In the genomic region with DNA sequence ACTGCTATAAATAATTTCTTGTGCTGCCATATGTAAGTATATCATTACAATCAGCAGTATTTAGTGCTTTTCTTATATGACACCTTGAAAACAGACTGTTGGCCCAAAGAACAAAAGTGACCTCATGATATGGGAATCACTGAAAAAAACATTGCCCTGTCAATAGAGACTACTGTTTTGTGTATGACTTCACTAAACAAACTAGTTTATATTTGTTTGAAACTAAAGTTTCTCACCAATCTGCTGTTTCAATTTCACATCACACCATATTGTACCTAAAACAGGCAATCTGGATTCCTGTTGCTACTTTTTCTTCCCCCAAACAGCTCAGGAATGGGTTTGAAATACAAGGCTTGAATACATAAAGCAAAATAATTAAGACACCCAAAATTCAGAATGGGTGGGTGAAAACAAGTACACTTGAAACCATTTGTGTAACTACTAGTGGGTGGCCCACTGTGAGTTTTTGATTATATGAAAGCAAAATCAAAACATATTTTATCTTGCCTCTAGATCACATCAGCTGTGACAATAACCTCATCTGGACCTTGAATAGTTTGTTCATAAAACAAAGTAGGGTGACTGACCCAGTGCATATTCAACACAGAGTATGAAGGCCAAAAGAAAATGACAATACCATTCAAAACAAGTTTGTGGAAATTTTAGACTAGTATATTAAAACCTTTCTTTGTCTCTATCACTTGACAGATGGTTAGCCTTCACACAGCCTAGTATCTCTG, we compare ENCODE assay signal across 1 cellular context.
TF ChIP-seq lines count a peak whose summit lies in the region.

No MANE protein-coding gene starts in this region.

TF ChIP-seq in WTC11, 78 proteins besides CTCF, POLR2A, EP300 and RAD21 (continued from another document):
- TF ChIP-seq, protein P1, sequence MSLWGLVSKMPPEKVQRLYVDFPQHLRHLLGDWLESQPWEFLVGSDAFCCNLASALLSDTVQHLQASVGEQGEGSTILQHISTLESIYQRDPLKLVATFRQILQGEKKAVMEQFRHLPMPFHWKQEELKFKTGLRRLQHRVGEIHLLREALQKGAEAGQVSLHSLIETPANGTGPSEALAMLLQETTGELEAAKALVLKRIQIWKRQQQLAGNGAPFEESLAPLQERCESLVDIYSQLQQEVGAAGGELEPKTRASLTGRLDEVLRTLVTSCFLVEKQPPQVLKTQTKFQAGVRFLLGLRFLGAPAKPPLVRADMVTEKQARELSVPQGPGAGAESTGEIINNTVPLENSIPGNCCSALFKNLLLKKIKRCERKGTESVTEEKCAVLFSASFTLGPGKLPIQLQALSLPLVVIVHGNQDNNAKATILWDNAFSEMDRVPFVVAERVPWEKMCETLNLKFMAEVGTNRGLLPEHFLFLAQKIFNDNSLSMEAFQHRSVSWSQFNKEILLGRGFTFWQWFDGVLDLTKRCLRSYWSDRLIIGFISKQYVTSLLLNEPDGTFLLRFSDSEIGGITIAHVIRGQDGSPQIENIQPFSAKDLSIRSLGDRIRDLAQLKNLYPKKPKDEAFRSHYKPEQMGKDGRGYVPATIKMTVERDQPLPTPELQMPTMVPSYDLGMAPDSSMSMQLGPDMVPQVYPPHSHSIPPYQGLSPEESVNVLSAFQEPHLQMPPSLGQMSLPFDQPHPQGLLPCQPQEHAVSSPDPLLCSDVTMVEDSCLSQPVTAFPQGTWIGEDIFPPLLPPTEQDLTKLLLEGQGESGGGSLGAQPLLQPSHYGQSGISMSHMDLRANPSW (CRISPR knock-in tag; conservative IDR thresholded peaks at IDR 0.05; ENCODE audit: low read depth) = no peak
- TF ChIP-seq, protein P2, sequence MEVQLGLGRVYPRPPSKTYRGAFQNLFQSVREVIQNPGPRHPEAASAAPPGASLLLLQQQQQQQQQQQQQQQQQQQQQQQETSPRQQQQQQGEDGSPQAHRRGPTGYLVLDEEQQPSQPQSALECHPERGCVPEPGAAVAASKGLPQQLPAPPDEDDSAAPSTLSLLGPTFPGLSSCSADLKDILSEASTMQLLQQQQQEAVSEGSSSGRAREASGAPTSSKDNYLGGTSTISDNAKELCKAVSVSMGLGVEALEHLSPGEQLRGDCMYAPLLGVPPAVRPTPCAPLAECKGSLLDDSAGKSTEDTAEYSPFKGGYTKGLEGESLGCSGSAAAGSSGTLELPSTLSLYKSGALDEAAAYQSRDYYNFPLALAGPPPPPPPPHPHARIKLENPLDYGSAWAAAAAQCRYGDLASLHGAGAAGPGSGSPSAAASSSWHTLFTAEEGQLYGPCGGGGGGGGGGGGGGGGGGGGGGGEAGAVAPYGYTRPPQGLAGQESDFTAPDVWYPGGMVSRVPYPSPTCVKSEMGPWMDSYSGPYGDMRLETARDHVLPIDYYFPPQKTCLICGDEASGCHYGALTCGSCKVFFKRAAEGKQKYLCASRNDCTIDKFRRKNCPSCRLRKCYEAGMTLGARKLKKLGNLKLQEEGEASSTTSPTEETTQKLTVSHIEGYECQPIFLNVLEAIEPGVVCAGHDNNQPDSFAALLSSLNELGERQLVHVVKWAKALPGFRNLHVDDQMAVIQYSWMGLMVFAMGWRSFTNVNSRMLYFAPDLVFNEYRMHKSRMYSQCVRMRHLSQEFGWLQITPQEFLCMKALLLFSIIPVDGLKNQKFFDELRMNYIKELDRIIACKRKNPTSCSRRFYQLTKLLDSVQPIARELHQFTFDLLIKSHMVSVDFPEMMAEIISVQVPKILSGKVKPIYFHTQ (CRISPR knock-in tag; IDR thresholded peaks at IDR 0.05) = no peak
- no peak for TF ChIP-seq ZNF263 (CRISPR knock-in tag; IDR thresholded peaks at IDR 0.05; ENCODE audit: low read depth)
TF ChIP-seq in WTC11: peak in this region for 0.
